Comparison of ENCODE assay signal across 8 cellular contexts in the genomic region with DNA sequence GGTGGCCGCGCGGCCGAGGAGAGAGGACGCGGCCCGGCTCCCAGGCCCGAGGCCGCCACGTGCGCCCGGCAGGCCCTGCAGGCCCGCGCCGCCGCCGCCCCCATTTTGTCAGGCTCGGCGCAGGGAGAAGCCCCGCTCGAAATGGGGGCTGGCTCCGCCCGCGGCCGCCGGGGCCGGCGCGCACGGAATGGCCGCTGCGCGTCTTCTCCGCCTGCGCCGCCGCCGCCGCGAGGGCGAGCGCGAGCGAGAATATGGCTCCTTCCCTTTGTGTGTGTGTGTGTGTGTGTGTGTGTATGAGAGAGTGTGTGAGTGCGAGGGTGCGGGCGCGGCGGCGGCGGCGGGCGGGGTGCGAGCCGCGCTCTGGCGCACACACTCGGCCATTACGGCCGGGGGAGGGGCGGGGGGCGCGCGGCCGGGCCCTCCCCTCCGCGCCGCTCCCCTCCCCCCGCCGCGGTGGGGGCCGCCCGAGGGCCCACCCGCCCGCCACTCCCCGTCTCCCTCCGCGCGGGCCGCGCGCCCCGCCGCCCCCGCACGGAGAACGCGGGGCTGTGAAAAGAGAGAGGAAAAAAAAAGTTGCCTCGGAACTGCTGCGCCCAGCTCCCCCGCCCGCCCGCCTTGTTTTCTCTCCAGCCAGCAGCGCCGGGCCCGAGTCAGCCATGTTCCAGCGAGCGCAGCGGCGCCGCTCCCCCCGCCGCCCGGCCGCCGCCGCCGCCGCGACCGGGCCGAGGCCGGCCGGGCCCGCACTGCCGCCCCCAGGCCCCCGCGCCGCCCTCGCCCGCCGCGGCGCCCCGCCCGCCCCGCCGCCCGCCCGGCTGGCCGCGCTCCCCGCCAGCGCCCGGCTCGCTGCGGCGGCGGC. TPM values are rescaled to one million over a fixed set of nuclear protein-coding genes. Genes with fewer than 3 reads are reported as not detected.
DNase-seq lines count a peak whose midpoint lies in the region; TF ChIP-seq lines count a peak whose summit lies in the region.

No MANE protein-coding gene starts in this region.

- DNase-seq in GM12864 (ENCODE audit: low read depth): no peak
- no peak for DNase-seq in HFF-Myc (ENCODE audit: extremely low read depth, low read depth)
- DNase-seq in NCI-H1092 treated with DMSO at 0.1 percent for 48 hours (lab: John Stamatoyannopoulos, UW): peak; percentile 66
- peak; percentile 68 for DNase-seq in MCF 10A (ENCODE audit: unreplicated experiment)
- DNase-seq in iPS-NIHi11 (ENCODE audit: low spot score): peak; percentile 69
- DNase-seq in smooth muscle cell of the brain vasculature (ENCODE audit: low read depth, low spot score): peak; percentile 57
- no peak for DNase-seq in HPDE6-E6E7 (ENCODE audit: extremely low spot score)

- TF ChIP-seq CTCF in GM12864 (IDR thresholded peaks at IDR 0.05; ENCODE audit: low read depth, low read length, missing control alignments): no peak
- TF ChIP-seq CTCF in HFF-Myc (IDR thresholded peaks at IDR 0.05; ENCODE audit: low read depth, low read length, missing control alignments): no peak
- no peak for TF ChIP-seq CTCF in VCaP (conservative IDR thresholded peaks at IDR 0.05)
- TF ChIP-seq CTCF in MCF 10A (IDR thresholded peaks at IDR 0.05; ENCODE audit: unreplicated experiment): no peak

- intact Hi-C loops in MCF 10A (cut with micrococcal nuclease): loop anchor here (1.0 to 10.0 kb wide), 6 partner anchors 88 to 400 kb away; a partner anchor contains a TSS

- H3K4me1 Mint-ChIP-seq in MCF 10A (ENCODE audit: insufficient read depth, unreplicated experiment): peaks cover 11% of the 10 kb centered on the region

- peak overlapping the region; percentile 97 for H3K27ac Mint-ChIP-seq in MCF 10A (ENCODE audit: low read depth, unreplicated experiment)

- H3K4me3 ChIP-seq in GM12864 (ENCODE audit: low read depth, low read length) (peak overlapping the region; percentile 56), HFF-Myc (replicated peaks; ENCODE audit: low read depth, low read length) (peak overlapping the region; percentile 86)

- H3K9me3 Mint-ChIP-seq in MCF 10A (ENCODE audit: unreplicated experiment): no peaks in the 10 kb centered on the region

- CTCF ChIA-PET in MCF 10A (lab: Yijun Ruan, JAX): interaction anchor here (0.6 to 0.7 kb wide), 4 partner anchors 59 to 268 kb away, joined by 3 to 5 read pairs (median 4); no protein-coding TSS in a partner anchor

- H3K27me3 Mint-ChIP-seq in MCF 10A (ENCODE audit: insufficient read depth, unreplicated experiment): no peaks in the 10 kb centered on the region

- H3K36me3 Mint-ChIP-seq in MCF 10A (ENCODE audit: insufficient read depth, unreplicated experiment): peaks cover 47% of the 10 kb centered on the region

- no TSS peak for BruUV-seq in MCF 10A (replicated peaks; lab: Mats Ljungman, UMichigan)

- H3K4me3 Mint-ChIP-seq in MCF 10A (ENCODE audit: unreplicated experiment): peak overlapping the region; percentile 89

- POLR2A ChIA-PET in MCF 10A (lab: Yijun Ruan, JAX): interaction anchor here (0.6 to 2.9 kb wide), 18 partner anchors 16 to 769 kb away, joined by 3 to 81 read pairs (median 4); a partner anchor contains a TSS

- peak overlapping the region; percentile 99 for H3K27ac ChIP-seq in VCaP

RNA-seq across cellular contexts. Expression of a gene that starts 1.0 kb away (rescaled TPM):
- total RNA-seq in MCF 10A (2022): 302 and 307 TPM in 2 replicates

RNA-seq across cellular contexts. Expression of a gene that starts 42.4 kb away (rescaled TPM):
- total RNA-seq in MCF 10A (2022): not detected in 2 replicates

Comparison
In these comparisons a context has a peak if more than half of its experiments do, and no peak if none do; other contexts are left out.
1. DNase-seq: peak in NCI-H1092 treated with DMSO at 0.1 percent for 48 hours (single experiment), MCF 10A (single experiment), iPS-NIHi11 (single experiment) and smooth muscle cell of the brain vasculature (single experiment); none in GM12864 (single experiment), HFF-Myc (single experiment) and HPDE6-E6E7 (single experiment).